In genomic region chr16:10741249-10741648, GRCh38 we compare ENCODE assay signal across 6 cellular contexts. TPM values are rescaled to one million over a fixed set of nuclear protein-coding genes. Genes with fewer than 3 reads are reported as not detected.
"Had no signal": no experiment of that assay in that cellular context is flagged by ENCODE, and none has a peak within 500 bp of the region (broad histone marks: within the 10 kb centered on the region; RNA-seq: fewer than 3 reads in every experiment).

No MANE protein-coding gene starts in this region.

RNA-seq across cellular contexts. Expression of gene TEKT5, which starts 46.5 kb away (rescaled TPM):
- total RNA-seq: esophagus muscularis mucosa, gastrocnemius medialis, mucosa of gallbladder, myocyte, right cardiac atrium, thoracic aorta had no signal
